Comparison of ENCODE assay signal across 8 cellular contexts in the genomic region with DNA sequence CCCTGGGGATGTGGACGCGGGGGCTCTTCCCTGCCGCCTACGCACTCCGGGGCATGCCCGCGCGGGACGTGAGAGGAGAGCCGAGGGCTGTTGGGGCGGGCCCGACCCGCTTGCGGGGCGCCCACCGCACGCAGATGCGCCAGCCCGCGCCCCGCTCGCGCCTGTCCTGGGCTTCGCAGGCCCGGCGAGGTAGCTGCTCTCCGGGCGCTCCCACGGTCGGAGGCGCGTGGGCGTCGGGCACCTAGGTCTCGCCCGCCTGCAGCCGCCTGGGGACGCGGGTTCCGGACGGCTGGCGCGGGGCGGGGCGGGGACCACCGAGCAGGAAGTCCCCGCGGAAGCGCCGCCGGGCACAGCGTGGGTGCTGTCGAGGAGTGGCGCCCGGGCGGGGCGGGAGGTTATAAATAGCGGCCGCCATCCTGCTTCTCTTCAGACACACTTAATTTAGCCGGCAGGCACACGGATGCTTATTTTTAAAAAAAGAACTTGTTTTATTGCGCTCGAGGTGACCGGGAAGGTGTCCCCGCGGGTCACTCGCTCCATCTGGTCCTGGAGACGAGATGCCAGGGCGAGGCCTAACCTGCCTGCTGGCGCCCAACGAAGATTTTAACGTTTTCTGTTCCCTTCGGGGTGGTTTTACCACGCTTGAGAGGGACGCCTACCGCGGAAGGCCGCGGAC. TPM values are rescaled to one million over a fixed set of nuclear protein-coding genes. Genes with fewer than 3 reads are reported as not detected.
DNase-seq lines count a peak whose midpoint lies in the region; ATAC-seq and TF ChIP-seq lines count a peak whose summit lies in the region.

No MANE protein-coding gene starts in this region.

- H3K9me3 Mint-ChIP-seq in activated CD8-positive, alpha-beta T cell treated with anti-CD3 and anti-CD28 coated beads, Interleukin-2, amount 10 ng/mL, durations not matched to agents 7 days and 5 days (ENCODE audit: insufficient read depth), result no peaks in the 10 kb centered on the region

- peak overlapping the region; percentile 79 for H3K4me3 ChIP-seq in ACC112 (ENCODE audit: low read depth, low read length)
- H3K4me3 ChIP-seq in fibroblast of the aortic adventitia (ENCODE audit: low read depth, low read length), result peak overlapping the region; percentile 62
- peak overlapping the region in 3 of 4 donors; percentile 32 to 40 (median 34) for H3K4me3 ChIP-seq in gastrocnemius medialis

- H3K27ac ChIP-seq in ACC112 (ENCODE audit: low read depth, low read length) (no peak overlapping the region), gastrocnemius medialis (no peak overlapping the region)

- H2AFZ ChIP-seq in ACC112 (ENCODE audit: low read length, unreplicated experiment), result peak overlapping the region; percentile 83

- H3K4me1 ChIP-seq in ACC112 (ENCODE audit: control insufficient read depth, insufficient read depth, low read length, unreplicated experiment), result peaks cover 4% of the 10 kb centered on the region
- H3K4me1 ChIP-seq in gastrocnemius medialis, result no peaks in the 10 kb centered on the region

- no peaks in the 10 kb centered on the region for H3K36me3 ChIP-seq in ACC112 (ENCODE audit: insufficient read depth, low read length)
- no peaks in the 10 kb centered on the region for H3K36me3 ChIP-seq in gastrocnemius medialis

- H3K27ac Mint-ChIP-seq in activated CD8-positive, alpha-beta T cell treated with anti-CD3 and anti-CD28 coated beads, Interleukin-2, amount 10 ng/mL, durations not matched to agents 7 days and 5 days, result no peak overlapping the region

- DNase-seq in activated CD8-positive, alpha-beta T cell treated with anti-CD3 and anti-CD28 coated beads, Interleukin-2, amount 10 ng/mL, durations not matched to agents 7 days and 5 days, result peak; percentile 72
- no peak for DNase-seq in fibroblast of the aortic adventitia (ENCODE audit: low read depth)
- no peak for DNase-seq in gastrocnemius medialis
- no peak for DNase-seq in NCI-H1417 (lab: John Stamatoyannopoulos, UW)
- no peak for DNase-seq in NK-92 treated with Interleukin-12 subunit alpha and Interleukin-12 subunit beta, amount 100 ng/mL, for 24 hours (lab: John Stamatoyannopoulos, UW)

- H3K36me3 Mint-ChIP-seq in activated CD8-positive, alpha-beta T cell treated with anti-CD3 and anti-CD28 coated beads, Interleukin-2, amount 10 ng/mL, durations not matched to agents 7 days and 5 days (ENCODE audit: low read depth), result peaks cover 2% of the 10 kb centered on the region

- no peak for TF ChIP-seq POLR2A in gastrocnemius medialis (IDR thresholded peaks at IDR 0.05)

- ATAC-seq in GM19324 (IDR thresholded peaks at IDR 0.05; ENCODE audit: low FRiP score, unreplicated experiment), result peak; percentile 60
- peak; percentile 44 for ATAC-seq in HG03378 (IDR thresholded peaks at IDR 0.05; ENCODE audit: unreplicated experiment)
- ATAC-seq in activated CD8-positive, alpha-beta T cell treated with anti-CD3 and anti-CD28 coated beads, Interleukin-2, amount 10 ng/mL, durations not matched to agents 7 days and 5 days, result peak; percentile 74
- ATAC-seq in gastrocnemius medialis, result no peak

- H3K27me3 ChIP-seq in ACC112 (ENCODE audit: insufficient read depth, low read length), result peaks cover 43% of the 10 kb centered on the region
- peaks cover 63 to 64% (median 64%) of the 10 kb centered on the region in 3 donors for H3K27me3 ChIP-seq in gastrocnemius medialis

- H3K27me3 Mint-ChIP-seq in activated CD8-positive, alpha-beta T cell treated with anti-CD3 and anti-CD28 coated beads, Interleukin-2, amount 10 ng/mL, durations not matched to agents 7 days and 5 days (ENCODE audit: low read depth), result peaks cover 40% of the 10 kb centered on the region

- intact Hi-C loops in gastrocnemius medialis (cut with DNase I; ENCODE audit: low total_unique reads), result loop anchor here (5.0 kb wide), 1 partner anchor 179 kb away; no protein-coding TSS in a partner anchor

- H3K79me2 ChIP-seq in ACC112 (ENCODE audit: control insufficient read depth, insufficient read depth, low read length, unreplicated experiment), result no peaks in the 10 kb centered on the region

- no peaks in the 10 kb centered on the region for H3K9me3 ChIP-seq in gastrocnemius medialis

- peaks cover 24% of the 10 kb centered on the region for H3K4me1 Mint-ChIP-seq in activated CD8-positive, alpha-beta T cell treated with anti-CD3 and anti-CD28 coated beads, Interleukin-2, amount 10 ng/mL, durations not matched to agents 7 days and 5 days (ENCODE audit: low read depth)

- POLR2A ChIA-PET in activated CD8-positive, alpha-beta T cell treated with anti-CD3 and anti-CD28 coated beads, Interleukin-2, amount 10 ng/mL, durations not matched to agents 7 days and 5 days (lab: Charles Lee), result no interaction called here

- in situ Hi-C loops in gastrocnemius medialis (cut with MboI; ENCODE audit: low sequenced_read_pairs in 4 of 4), result loop anchor here in 1 of 4 donors (25.0 kb wide), 1 partner anchor 174 kb away; no protein-coding TSS in a partner anchor

- TF ChIP-seq CTCF in fibroblast of the aortic adventitia (IDR thresholded peaks at IDR 0.05; ENCODE audit: insufficient read depth, low read length) (no peak), gastrocnemius medialis (IDR thresholded peaks at IDR 0.05 in 4 of 5, conservative IDR thresholded peaks at IDR 0.05 in 1 of 5) (no peak)

- peak overlapping the region; percentile 74 for H3K4me3 Mint-ChIP-seq in activated CD8-positive, alpha-beta T cell treated with anti-CD3 and anti-CD28 coated beads, Interleukin-2, amount 10 ng/mL, durations not matched to agents 7 days and 5 days

- CTCF ChIA-PET in activated CD8-positive, alpha-beta T cell treated with anti-CD3 and anti-CD28 coated beads, Interleukin-2, amount 10 ng/mL, durations not matched to agents 7 days and 5 days (lab: Charles Lee), result interaction anchor here (1.3 to 2.8 kb wide), 3 partner anchors 33 to 177 kb away, joined by 3 to 11 read pairs (median 9); no protein-coding TSS in a partner anchor

RNA-seq across cellular contexts. Expression of a gene that starts 0.6 kb away (rescaled TPM):
- under 1 TPM in 1 of 2 experiments, not detected in 1; 0.16 TPM for total RNA-seq in activated CD8-positive, alpha-beta T cell treated with anti-CD3 and anti-CD28 coated beads, Interleukin-2, amount 10 ng/mL, durations not matched to agents 7 days and 5 days
- total RNA-seq in fibroblast of the aortic adventitia (ENCODE audit: low replicate concordance) (0.82 and 0.90 TPM in 2 replicates), gastrocnemius medialis (not detected)

RNA-seq across cellular contexts. Expression of a gene that starts 31.3 kb away (rescaled TPM):
- total RNA-seq in activated CD8-positive, alpha-beta T cell treated with anti-CD3 and anti-CD28 coated beads, Interleukin-2, amount 10 ng/mL, durations not matched to agents 7 days and 5 days, result under 1 TPM; 0.26 to 0.32 TPM
- total RNA-seq in fibroblast of the aortic adventitia (ENCODE audit: low replicate concordance) (0.18 TPM in 1 of 2 replicates, not detected in the other), gastrocnemius medialis (under 1 TPM in 3 of 4 donors, not detected in 1; 0.35 to 0.72 (median 0.36) TPM)

Comparison
In these comparisons a context has a peak if more than half of its experiments do, and no peak if none do; other contexts are left out.
1. ATAC-seq: peak in GM19324 (single experiment), HG03378 (single experiment) and activated CD8-positive, alpha-beta T cell treated with anti-CD3 and anti-CD28 coated beads, Interleukin-2, amount 10 ng/mL, durations not matched to agents 7 days and 5 days (single experiment); none in gastrocnemius medialis (0 of 2).
2. Peak in every context shown above with its lines, with median percentiles within 50 percentile points of each other: H3K4me3 ChIP-seq.